In genomic region chr14:104149617-104150141, GRCh38 we compare ENCODE assay signal across 9 cellular contexts.
DNase-seq lines count a peak whose midpoint lies in the region; ATAC-seq, FAIRE-seq and TF ChIP-seq lines count a peak whose summit lies in the region.
"Had no signal": no experiment of that assay in that cellular context is flagged by ENCODE, and none has a peak within 500 bp of the region (broad histone marks: within the 10 kb centered on the region; RNA-seq: fewer than 3 reads in every experiment).

No MANE protein-coding gene starts in this region.

- ATAC-seq in HG02970 (IDR thresholded peaks at IDR 0.05; ENCODE audit: low FRiP score, unreplicated experiment) = no peak
- ATAC-seq: lower lobe of right lung had no signal

- TF ChIP-seq CTCF in nephron (IDR thresholded peaks at IDR 0.05; ENCODE audit: unreplicated experiment in 3 of 3) = no peak
- no peak for TF ChIP-seq CTCF in GM20000 (IDR thresholded peaks at IDR 0.05; ENCODE audit: extremely low read depth, missing control alignments)

- DNase-seq in H54 (ENCODE audit: insufficient read length, low spot score) (peak; percentile 82), NCI-H446 treated with DMSO at 0.1 percent for 48 hours (lab: John Stamatoyannopoulos, UW) (peak; percentile 54), ecto neural progenitor cell (ENCODE audit: low spot score) (peak; percentile 90), GM20000 (ENCODE audit: low spot score) (no peak)
- DNase-seq in T-helper 2 cell treated with Interferon-gamma antibody and Interleukin-4, amounts not matched to agents 5 μg/mL and 100 μg/mL, for 36 hours (ENCODE audit: low spot score) = no peak
- DNase-seq: central memory CD4-positive, alpha-beta T cell; lower lobe of right lung had no signal

- no peaks in the 10 kb centered on the region for H3K36me3 Mint-ChIP-seq in nephron (ENCODE audit: low read depth)
- no peaks in the 10 kb centered on the region for H3K36me3 Mint-ChIP-seq in T-helper 2 cell treated with Interferon-gamma antibody and Interleukin-4, amounts not matched to agents 5 μg/mL and 100 μg/mL, for 36 hours (ENCODE audit: low read depth)

- H3K9me3 Mint-ChIP-seq in nephron = no peaks in the 10 kb centered on the region
- no peaks in the 10 kb centered on the region for H3K9me3 Mint-ChIP-seq in T-helper 2 cell treated with Interferon-gamma antibody and Interleukin-4, amounts not matched to agents 5 μg/mL and 100 μg/mL, for 36 hours

- FAIRE-seq in H54 (lab: Jason Lieb, UNC) = peak; percentile 30

- peaks cover 23% of the 10 kb centered on the region for H3K4me1 Mint-ChIP-seq in nephron
- no peaks in the 10 kb centered on the region for H3K4me1 Mint-ChIP-seq in T-helper 2 cell treated with Interferon-gamma antibody and Interleukin-4, amounts not matched to agents 5 μg/mL and 100 μg/mL, for 36 hours (ENCODE audit: low read depth)

- H3K27ac Mint-ChIP-seq in nephron = peak overlapping the region in 2 of 3 experiments; percentile 61 to 68
- H3K27ac Mint-ChIP-seq in T-helper 2 cell treated with Interferon-gamma antibody and Interleukin-4, amounts not matched to agents 5 μg/mL and 100 μg/mL, for 36 hours = no peak overlapping the region

- H3K4me3 Mint-ChIP-seq in nephron = no peak overlapping the region
- no peak overlapping the region for H3K4me3 Mint-ChIP-seq in T-helper 2 cell treated with Interferon-gamma antibody and Interleukin-4, amounts not matched to agents 5 μg/mL and 100 μg/mL, for 36 hours

- H3K27me3 Mint-ChIP-seq in nephron (ENCODE audit: low read depth) = peaks cover 2% of the 10 kb centered on the region
- no peaks in the 10 kb centered on the region for H3K27me3 Mint-ChIP-seq in T-helper 2 cell treated with Interferon-gamma antibody and Interleukin-4, amounts not matched to agents 5 μg/mL and 100 μg/mL, for 36 hours (ENCODE audit: low read depth)

- TF ChIP-seq POLR2A in H54 (IDR thresholded peaks at IDR 0.05; ENCODE audit: low read depth, low read length) = no peak

Comparison
In these comparisons a context has a peak if more than half of its experiments do, and no peak if none do; other contexts are left out.
1. DNase-seq: peak in H54 (single experiment), NCI-H446 treated with DMSO at 0.1 percent for 48 hours (single experiment) and ecto neural progenitor cell (single experiment); none in T-helper 2 cell treated with Interferon-gamma antibody and Interleukin-4, amounts not matched to agents 5 μg/mL and 100 μg/mL, for 36 hours (single experiment) and GM20000 (single experiment).